15 cellular contexts compared by ENCODE assay signal in the genomic region with DNA sequence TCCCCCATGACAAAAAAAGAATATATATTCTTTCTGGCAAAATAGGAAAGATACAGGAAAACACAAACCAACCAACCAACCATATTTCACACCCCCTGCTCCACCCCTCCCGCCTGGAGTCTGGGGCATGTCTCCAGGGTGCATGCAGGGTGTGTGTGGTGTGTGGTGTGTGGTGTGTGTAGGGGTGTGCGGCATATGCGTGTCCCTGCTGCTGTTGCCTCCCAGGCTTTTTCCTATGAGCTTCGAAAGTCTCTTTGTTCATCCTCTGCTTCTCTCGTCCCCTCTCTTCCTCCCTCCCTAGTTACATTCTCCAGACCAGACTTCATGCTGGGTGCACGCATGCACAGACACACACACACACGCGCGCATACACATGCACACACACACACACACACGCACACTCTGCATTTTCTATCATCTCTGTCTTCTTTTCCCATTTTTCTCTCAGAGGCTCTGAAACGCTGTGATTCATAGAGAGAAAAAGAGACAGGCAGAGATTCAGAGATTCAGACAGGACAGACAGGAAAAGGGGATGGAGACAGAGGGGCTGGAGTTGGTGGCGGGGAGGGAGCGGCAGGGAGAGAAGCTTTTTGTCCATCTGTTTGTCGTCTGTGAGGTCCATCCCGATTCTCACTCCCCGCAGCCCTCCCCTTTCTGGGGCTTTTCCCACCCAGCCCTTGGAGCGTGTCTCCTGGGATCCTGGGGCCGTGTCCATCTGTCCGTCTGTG.
DNase-seq lines count a peak whose midpoint lies in the region; ATAC-seq, FAIRE-seq and TF ChIP-seq lines count a peak whose summit lies in the region.
"Had no signal": no experiment of that assay in that cellular context is flagged by ENCODE, and none has a peak within 500 bp of the region (broad histone marks: within the 10 kb centered on the region; RNA-seq: fewer than 3 reads in every experiment).

No MANE protein-coding gene starts in this region.

- H2BK120ac ChIP-seq in H1 (replicated peaks; ENCODE audit: low read depth, low read length) = no peak overlapping the region

- peaks cover 78% of the 10 kb centered on the region for H3F3A ChIP-seq in neural progenitor cell (ENCODE audit: low read depth)

- CTCF ChIA-PET in H1 (lab: Charles Lee; ENCODE audit: partially characterized antibody) = interaction anchor here (1.0 to 2.8 kb wide), 5 partner anchors 12 to 129 kb away, joined by 3 to 9 read pairs (median 3); no protein-coding TSS in a partner anchor

- H2BK5ac ChIP-seq in H1 (ENCODE audit: low read depth, low read length) = peak overlapping the region; percentile 8; the same call in 1 of the 2 replicates

- ATAC-seq in stimulated activated memory B cell treated with anti-CD40 and anti-IgM and Interleukin-4, amounts not matched to agents 10 μg/mL and 1 μg/mL and 100 μg/mL, for 72 hours = no peak
- no peak for ATAC-seq in GM18867 (IDR thresholded peaks at IDR 0.05; ENCODE audit: unreplicated experiment)
- ATAC-seq: gastrocnemius medialis had no signal

- no peaks in the 10 kb centered on the region for H3K79me1 ChIP-seq in H1 (ENCODE audit: low read depth, low read length)

- no peak for TF ChIP-seq POLR2A in H1 (IDR thresholded peaks at IDR 0.05; ENCODE audit: control extremely low read depth in 1 of 2, low read depth in 2 of 2, low read length in 2 of 2)

- H3K36me3 ChIP-seq in H1 (ENCODE audit: control insufficient read depth in 2 of 4, insufficient read depth in 4 of 4, low read length in 3 of 4) = 0 out of 8 replicates have a peak, but pooled peaks cover 0 to 2% (median 0%) of the 10 kb centered on the region in 4 experiments
- H3K36me3 ChIP-seq in neural progenitor cell = no peaks in the 10 kb centered on the region
- H3K36me3 ChIP-seq: gastrocnemius medialis had no signal

- peaks cover 19% of the 10 kb centered on the region for H3K23me2 ChIP-seq in H1 (ENCODE audit: low read depth, low read length)

- H2AFZ ChIP-seq in H1 (ENCODE audit: low read length) (no peak overlapping the region), neural progenitor cell (replicated peaks) (no peak overlapping the region)
- H2AFZ ChIP-seq: parathyroid adenoma had no signal

- H3K4me1 Mint-ChIP-seq in neural progenitor cell = peaks cover 45% of the 10 kb centered on the region
- H3K4me1 Mint-ChIP-seq in stimulated activated memory B cell treated with anti-CD40 and anti-IgM and Interleukin-4, amounts not matched to agents 10 μg/mL and 1 μg/mL and 100 μg/mL, for 72 hours = peaks cover 30% of the 10 kb centered on the region

- peaks cover 11 to 43% (median 24%) of the 10 kb centered on the region in 4 experiments for H3K4me1 ChIP-seq in H1 (replicated peaks in 1 of 4; ENCODE audit: control insufficient read depth in 3 of 4, insufficient read depth in 4 of 4, low read length in 3 of 4)
- peaks cover 43% of the 10 kb centered on the region for H3K4me1 ChIP-seq in neural progenitor cell
- H3K4me1 ChIP-seq: parathyroid adenoma had no signal

- H3K56ac ChIP-seq in H1 (replicated peaks; ENCODE audit: insufficient read length, low read depth, low read length) = no peak overlapping the region

- POLR2A ChIA-PET in H1 (lab: Charles Lee; ENCODE audit: partially characterized antibody) = interaction anchor here (1.0 to 3.2 kb wide), 3 partner anchors 11 to 103 kb away, joined by 3 to 24 read pairs (median 5); no protein-coding TSS in a partner anchor

- peaks cover 3% of the 10 kb centered on the region for H3K36me3 Mint-ChIP-seq in neural progenitor cell
- peaks cover 7% of the 10 kb centered on the region for H3K36me3 Mint-ChIP-seq in stimulated activated memory B cell treated with anti-CD40 and anti-IgM and Interleukin-4, amounts not matched to agents 10 μg/mL and 1 μg/mL and 100 μg/mL, for 72 hours
- H3K36me3 Mint-ChIP-seq: activated naive CD4-positive, alpha-beta T cell treated with anti-CD3 and anti-CD28 coated beads, Interleukin-2, amount 10 ng/mL, durations not matched to agents 7 days and 5 days had no signal

- H3K9me3 Mint-ChIP-seq in neural progenitor cell = no peaks in the 10 kb centered on the region
- H3K9me3 Mint-ChIP-seq in stimulated activated memory B cell treated with anti-CD40 and anti-IgM and Interleukin-4, amounts not matched to agents 10 μg/mL and 1 μg/mL and 100 μg/mL, for 72 hours = no peaks in the 10 kb centered on the region
- H3K9me3 Mint-ChIP-seq: activated naive CD4-positive, alpha-beta T cell treated with anti-CD3 and anti-CD28 coated beads, Interleukin-2, amount 10 ng/mL, durations not matched to agents 7 days and 5 days had no signal

- TF ChIP-seq CTCF in H1 (IDR thresholded peaks at IDR 0.05; ENCODE audit: control extremely low read depth in 1 of 3, insufficient read depth in 1 of 3, low read depth in 1 of 3, low read length in 3 of 3) (no peak), neural progenitor cell (IDR thresholded peaks at IDR 0.05) (no peak)

- H4K5ac ChIP-seq in H1 (ENCODE audit: insufficient read length, low read depth, low read length) = no peak overlapping the region

- peak; percentile 33 for DNase-seq in EH (ENCODE audit: low read depth)
- peak; percentile 52 for DNase-seq in NCI-H69 (lab: John Stamatoyannopoulos, UW)
- peak in 1 of 2 experiments; percentile 46 for DNase-seq in H1 (ENCODE audit: low read depth in 1 of 2, low spot score in 2 of 2)
- DNase-seq in neural progenitor cell (ENCODE audit: low spot score) = no peak
- no peak for DNase-seq in cerebellar nuclear complex (lab: John Stamatoyannopoulos, UW)
- DNase-seq: activated T-cell treated with anti-CD3 and anti-CD28 coated beads for 4 hours, AML-193, gastrocnemius medialis, GDM1, NCI-H226 had no signal

- no peak for TF ChIP-seq RAD21 in H1 (IDR thresholded peaks at IDR 0.05 in 1 of 2, conservative IDR thresholded peaks at IDR 0.05 in 1 of 2; ENCODE audit: low read depth in 2 of 2, low read length in 2 of 2)

- peak overlapping the region; percentile 97; the same call in 1 of the 2 replicates for H2BK12ac ChIP-seq in H1 (ENCODE audit: low read depth, low read length)

- H3K27me3 Mint-ChIP-seq in neural progenitor cell (ENCODE audit: insufficient read depth, low read depth) = peaks cover 13% of the 10 kb centered on the region
- peaks cover 24% of the 10 kb centered on the region for H3K27me3 Mint-ChIP-seq in stimulated activated memory B cell treated with anti-CD40 and anti-IgM and Interleukin-4, amounts not matched to agents 10 μg/mL and 1 μg/mL and 100 μg/mL, for 72 hours

- H3K14ac ChIP-seq in H1 (ENCODE audit: insufficient read length) = no peak overlapping the region

- H3K4me3 Mint-ChIP-seq in neural progenitor cell = peak overlapping the region; percentile 45
- no peak overlapping the region for H3K4me3 Mint-ChIP-seq in stimulated activated memory B cell treated with anti-CD40 and anti-IgM and Interleukin-4, amounts not matched to agents 10 μg/mL and 1 μg/mL and 100 μg/mL, for 72 hours
- H3K4me3 Mint-ChIP-seq: activated naive CD4-positive, alpha-beta T cell treated with anti-CD3 and anti-CD28 coated beads, Interleukin-2, amount 10 ng/mL, durations not matched to agents 7 days and 5 days had no signal

- H3K18ac ChIP-seq in H1 (ENCODE audit: extremely low read depth, low read length) = no peak overlapping the region

- H2AK5ac ChIP-seq in H1 (ENCODE audit: low read depth, low read length) = no peak overlapping the region; the same call in 1 of the 2 replicates

- H3K4me3 ChIP-seq in H1 (ENCODE audit: extremely low read depth in 1 of 4, insufficient read depth in 2 of 4, low read depth in 3 of 4, low read length in 4 of 4) (no peak overlapping the region), neural progenitor cell (no peak overlapping the region)
- H3K4me3 ChIP-seq: gastrocnemius medialis, suprapubic skin had no signal

- H2BK20ac ChIP-seq in H1 (ENCODE audit: low read length) = 0 out of 2 replicates have a peak overlapping the region, but pooled peaks have one; percentile 41

- H3K9ac ChIP-seq in H1 (replicated peaks in 1 of 4; ENCODE audit: extremely low read depth in 1 of 4, low read depth in 3 of 4, low read length in 3 of 4) = no peak overlapping the region; a peak in 2 of 7 replicates
- no peak overlapping the region for H3K9ac ChIP-seq in neural progenitor cell
- H3K9ac ChIP-seq: parathyroid adenoma had no signal

- H3K4me2 ChIP-seq in H1 (ENCODE audit: insufficient read depth in 1 of 2, low read depth in 2 of 2, low read length in 2 of 2) (peak overlapping the region in 1 of 2 experiments; percentile 26; a peak in 2 of 4 replicates), neural progenitor cell (no peak overlapping the region)

- no peak for TF ChIP-seq EP300 in H1 (IDR thresholded peaks at IDR 0.05; ENCODE audit: borderline replicate concordance in 1 of 2, low read depth in 2 of 2, low read length in 2 of 2)

- no peak for FAIRE-seq in H1 (lab: Jason Lieb, UNC)

- H3K79me2 ChIP-seq in H1 (ENCODE audit: control insufficient read depth in 1 of 2, insufficient read depth in 2 of 2, low read length in 2 of 2) (no peaks in the 10 kb centered on the region), neural progenitor cell (ENCODE audit: low read depth) (no peaks in the 10 kb centered on the region)
- H3K79me2 ChIP-seq: parathyroid adenoma had no signal

- no peak overlapping the region for H3K4ac ChIP-seq in H1 (replicated peaks; ENCODE audit: insufficient read length, low read depth, low read length)

- no peak overlapping the region for H4K8ac ChIP-seq in H1 (ENCODE audit: extremely low read depth, insufficient read depth, low read length)

- H3K23ac ChIP-seq in H1 (ENCODE audit: insufficient read length) = no peak overlapping the region

- H4K20me1 ChIP-seq in H1 (replicated peaks in 1 of 2; ENCODE audit: control insufficient read depth in 1 of 2, insufficient read depth in 2 of 2, low read length in 2 of 2) (peaks cover 0 to 2% of the 10 kb centered on the region in 2 experiments), neural progenitor cell (ENCODE audit: low read depth) (no peaks in the 10 kb centered on the region)

- H3K27ac ChIP-seq in H1 (ENCODE audit: low read depth, low read length) (no peak overlapping the region), neural progenitor cell (no peak overlapping the region)
- H3K27ac ChIP-seq: gastrocnemius medialis, parathyroid adenoma, suprapubic skin had no signal

- H2BK15ac ChIP-seq in H1 (ENCODE audit: low read length) = peak overlapping the region; percentile 100; the same call in 1 of the 2 replicates

- H3K27me3 ChIP-seq in H1 (replicated peaks in 1 of 4; ENCODE audit: control insufficient read depth in 3 of 4, extremely low read depth in 1 of 4, insufficient read depth in 3 of 4, low read length in 3 of 4) (peaks cover 0 to 9% (median 1%) of the 10 kb centered on the region in 4 experiments; a peak in 3 of 7 replicates), neural progenitor cell (no peaks in the 10 kb centered on the region)

- H3K27ac Mint-ChIP-seq in neural progenitor cell = peak overlapping the region; percentile 95
- no peak overlapping the region for H3K27ac Mint-ChIP-seq in stimulated activated memory B cell treated with anti-CD40 and anti-IgM and Interleukin-4, amounts not matched to agents 10 μg/mL and 1 μg/mL and 100 μg/mL, for 72 hours
- H3K27ac Mint-ChIP-seq: activated naive CD4-positive, alpha-beta T cell treated with anti-CD3 and anti-CD28 coated beads, Interleukin-2, amount 10 ng/mL, durations not matched to agents 7 days and 5 days had no signal

- H3K9me3 ChIP-seq in H1 (ENCODE audit: insufficient read depth in 2 of 2, low read depth in 1 of 2, low read length in 1 of 2) (no peaks in the 10 kb centered on the region), neural progenitor cell (ENCODE audit: low read depth) (no peaks in the 10 kb centered on the region)
- H3K9me3 ChIP-seq: gastrocnemius medialis, suprapubic skin had no signal

- 77% methylated on average over 17 of the region's 19 CpGs; no CpG with 5 or more reads in 1 of the 2 experiments for WGBS in H1 (ENCODE audit: extremely low coverage in 1 of 2, insufficient coverage in 1 of 2, insufficient read length in 1 of 2, insufficient replicate concordance in 2 of 2, low coverage in 1 of 2, low lambda C conversion rate in 2 of 2, missing lambda C conversion rate in 1 of 2), 2 experiments

- H4K91ac ChIP-seq in H1 (replicated peaks; ENCODE audit: insufficient read length, low read length) = peak overlapping the region; percentile 13

Comparison
In these comparisons a context has a peak if more than half of its experiments do, and no peak if none do; other contexts are left out.
1. DNase-seq: peak in EH (single experiment) and NCI-H69 (single experiment); none in neural progenitor cell (single experiment) and cerebellar nuclear complex (0 of 2).